Comparison of ENCODE assay signal across 1 cellular context in the genomic region with DNA sequence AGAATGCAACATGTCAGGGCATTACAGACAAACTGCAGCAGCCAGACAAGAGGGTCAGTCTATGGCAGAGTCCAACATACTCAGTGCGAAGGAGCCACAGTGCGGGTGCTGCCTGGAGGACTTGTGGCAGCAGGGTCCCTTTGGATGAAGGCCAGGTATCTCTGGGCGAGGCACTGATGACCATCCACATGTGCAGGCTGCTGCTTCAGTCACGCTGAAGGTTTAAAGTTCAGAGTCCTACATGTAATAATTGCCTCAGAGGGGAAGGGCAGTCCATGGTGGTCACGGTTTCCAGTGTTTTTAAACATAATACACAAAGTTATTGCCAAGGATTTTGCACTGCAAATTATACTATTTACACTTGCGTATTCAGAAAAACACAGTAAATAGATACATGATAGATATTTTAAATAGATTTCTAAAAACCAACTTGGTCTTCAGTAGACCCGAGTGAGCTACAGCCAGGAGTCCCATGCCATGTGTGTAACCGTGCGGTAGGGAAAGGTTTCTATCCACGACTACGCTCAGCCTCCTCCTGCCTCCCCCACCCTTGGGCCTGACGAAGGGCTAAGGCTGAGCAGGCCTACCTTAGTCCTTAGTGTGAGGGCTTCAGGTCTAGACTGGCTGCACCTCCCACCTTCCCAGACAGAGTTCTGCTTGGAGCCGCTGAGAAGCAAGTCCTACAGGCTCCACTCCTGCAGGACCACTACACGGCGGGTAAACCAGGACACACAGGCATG.
TF ChIP-seq lines count a peak whose summit lies in the region.

No MANE protein-coding gene starts in this region.

TF ChIP-seq in GM12878, 131 proteins besides CTCF, POLR2A, EP300 and RAD21 (continued from another document):
- TF ChIP-seq REST (IDR thresholded peaks at IDR 0.05; ENCODE audit: low read depth, low read length) (no peak), WRNIP1 (IDR thresholded peaks at IDR 0.05; ENCODE audit: borderline replicate concordance, low read depth, low read length) (no peak), ESRRA (IDR thresholded peaks at IDR 0.05; ENCODE audit: low read length) (no peak), KDM1A (IDR thresholded peaks at IDR 0.05; ENCODE audit: borderline replicate concordance) (no peak), KLF5 (IDR thresholded peaks at IDR 0.05; ENCODE audit: partially characterized antibody) (no peak), SREBF2 (IDR thresholded peaks at IDR 0.05; ENCODE audit: low read length) (no peak), POLR2AphosphoS2 (IDR thresholded peaks at IDR 0.05; ENCODE audit: low read depth, low read length) (no peak), ZBTB33 (IDR thresholded peaks at IDR 0.05) (no peak), ZSCAN29 (IDR thresholded peaks at IDR 0.05) (no peak)
